In genomic region chr17:64641499-64641898, GRCh38 we compare ENCODE assay signal across 9 cellular contexts. TPM values are rescaled to one million over a fixed set of nuclear protein-coding genes. Genes with fewer than 3 reads are reported as not detected.
DNase-seq lines count a peak whose midpoint lies in the region; ATAC-seq and TF ChIP-seq lines count a peak whose summit lies in the region.
"Had no signal": no experiment of that assay in that cellular context is flagged by ENCODE, and none has a peak within 500 bp of the region (broad histone marks: within the 10 kb centered on the region; RNA-seq: fewer than 3 reads in every experiment).

No MANE protein-coding gene starts in this region.

- CTCF ChIA-PET in Caco-2 (lab: Charles Lee) = no interaction called here

- H3K4me3 ChIP-seq in Caco-2 (ENCODE audit: low read depth, low read length) = no peak overlapping the region
- no peak overlapping the region for H3K4me3 ChIP-seq in NB4 (ENCODE audit: low read depth, low read length)

- DNase-seq in Caco-2 (peak; percentile 42 to 48), NB4 (ENCODE audit: low read depth) (peak; percentile 28), dermis microvascular lymphatic vessel endothelial cell (ENCODE audit: low read depth in 2 of 2) (peak; percentile 79), natural killer cell (no peak), NCI-H446 (lab: John Stamatoyannopoulos, UW) (no peak), HuH-7.5 (ENCODE audit: low spot score) (no peak)

- no peak for TF ChIP-seq CTCF in Caco-2 (IDR thresholded peaks at IDR 0.05; ENCODE audit: insufficient read depth in 1 of 2, low read depth in 1 of 2, low read length in 1 of 2, severe bottlenecking in 1 of 2, unreplicated experiment in 1 of 2)
- TF ChIP-seq CTCF in NB4 (IDR thresholded peaks at IDR 0.05; ENCODE audit: low read depth, low read length) = no peak
- TF ChIP-seq CTCF in natural killer cell (IDR thresholded peaks at IDR 0.05) = no peak

- intact Hi-C loops in Caco-2 (cut with micrococcal nuclease; ENCODE audit: unreplicated experiment) (no loop called here), natural killer cell (cut with micrococcal nuclease) (no loop called here)

- H3K4me3 Mint-ChIP-seq in Caco-2 (ENCODE audit: unreplicated experiment) (no peak overlapping the region), natural killer cell (no peak overlapping the region)
- H3K4me3 Mint-ChIP-seq: memory B cell had no signal

- H3K27ac Mint-ChIP-seq in Caco-2 (ENCODE audit: unreplicated experiment) = no peak overlapping the region
- H3K27ac Mint-ChIP-seq in natural killer cell = peak overlapping the region; percentile 48 to 53
- H3K27ac Mint-ChIP-seq: memory B cell had no signal

- H3K4me1 ChIP-seq in Caco-2 = peaks cover 5% of the 10 kb centered on the region; the same call in 1 of the 2 replicates

- H3K27me3 Mint-ChIP-seq in Caco-2 (ENCODE audit: insufficient read depth, unreplicated experiment) (no peaks in the 10 kb centered on the region), natural killer cell (ENCODE audit: low read depth in 2 of 2) (no peaks in the 10 kb centered on the region)
- H3K27me3 Mint-ChIP-seq: memory B cell had no signal

- H3K36me3 ChIP-seq in Caco-2 (ENCODE audit: control insufficient read depth, insufficient read depth, low read length) = no peaks in the 10 kb centered on the region

- ATAC-seq in natural killer cell (peak; percentile 48 to 81 (median 62)), HG03432 (IDR thresholded peaks at IDR 0.05; ENCODE audit: unreplicated experiment) (no peak), HG02623 (IDR thresholded peaks at IDR 0.05; ENCODE audit: unreplicated experiment) (no peak)

- no TSS peak for BruUV-seq in Caco-2 (replicated peaks; lab: Mats Ljungman, UMichigan)

- no peaks in the 10 kb centered on the region for H3K9me3 Mint-ChIP-seq in Caco-2 (ENCODE audit: unreplicated experiment)
- no peaks in the 10 kb centered on the region for H3K9me3 Mint-ChIP-seq in natural killer cell
- H3K9me3 Mint-ChIP-seq: memory B cell had no signal

- no peaks in the 10 kb centered on the region for H3K9me3 ChIP-seq in Caco-2

- no peaks in the 10 kb centered on the region for H3K4me1 Mint-ChIP-seq in Caco-2 (ENCODE audit: low read depth, unreplicated experiment)
- H3K4me1 Mint-ChIP-seq in natural killer cell = peaks cover 37 to 42% of the 10 kb centered on the region in 2 donors

- peaks cover 6% of the 10 kb centered on the region for H3K36me3 Mint-ChIP-seq in Caco-2 (ENCODE audit: insufficient read depth, unreplicated experiment)
- no peaks in the 10 kb centered on the region for H3K36me3 Mint-ChIP-seq in natural killer cell

- TF ChIP-seq POLR2A in NB4 (IDR thresholded peaks at IDR 0.05; ENCODE audit: extremely low read depth, insufficient read length) = no peak

- POLR2A ChIA-PET in Caco-2 (lab: Charles Lee) = no interaction called here

- H3K27me3 ChIP-seq in Caco-2 (replicated peaks; ENCODE audit: control insufficient read depth, insufficient read depth, low read length) = no peaks in the 10 kb centered on the region

RNA-seq across cellular contexts. Expression of gene SMURF2, which starts 20.6 kb away (rescaled TPM):
- total RNA-seq in Caco-2 (2022) (23.9 and 26.9 TPM in 2 replicates), dermis microvascular lymphatic vessel endothelial cell (83.8 and 99.5 TPM in 2 replicates), natural killer cell (10 to 100 TPM; 43.8 to 54.5 (median 46.5) TPM)

Comparison
In these comparisons a context has a peak if more than half of its experiments do, and no peak if none do; other contexts are left out.
1. DNase-seq: peak in Caco-2 (2 of 2), NB4 (single experiment) and dermis microvascular lymphatic vessel endothelial cell (2 of 2); none in natural killer cell (single experiment), NCI-H446 (0 of 2) and HuH-7.5 (single experiment).
2. ATAC-seq: peak in natural killer cell (3 of 3); none in HG03432 (single experiment) and HG02623 (single experiment).